Comparison of ENCODE assay signal across 8 cellular contexts in the genomic region with DNA sequence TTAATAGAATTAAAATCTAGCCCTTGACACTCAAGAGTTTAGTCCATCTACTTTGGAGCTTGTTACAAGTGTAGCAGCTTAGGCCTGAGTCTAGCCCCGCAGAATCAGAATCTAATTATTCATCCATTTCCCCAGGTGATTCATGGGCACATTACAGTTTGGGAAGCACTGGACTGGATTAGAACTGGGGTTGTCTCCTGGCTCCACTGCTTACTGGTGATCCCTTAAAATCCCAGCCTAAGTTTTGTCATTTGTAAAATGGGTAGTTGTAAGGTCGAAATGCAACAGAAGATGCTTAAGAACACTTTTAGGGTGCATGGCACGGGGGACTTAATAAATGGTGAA. TPM values are rescaled to one million over a fixed set of nuclear protein-coding genes. Genes with fewer than 3 reads are reported as not detected.
DNase-seq lines count a peak whose midpoint lies in the region; ATAC-seq and TF ChIP-seq lines count a peak whose summit lies in the region.

No MANE protein-coding gene starts in this region.

- POLR2A ChIA-PET in naive thymus-derived CD4-positive, alpha-beta T cell (lab: Charles Lee): interaction anchor here (1.0 to 4.0 kb wide), 3 partner anchors 10 to 46 kb away, joined by 3 to 24 read pairs (median 11); no protein-coding TSS in a partner anchor

- no peak for ATAC-seq in naive thymus-derived CD4-positive, alpha-beta T cell

- H3K4me3 Mint-ChIP-seq in naive thymus-derived CD4-positive, alpha-beta T cell: peak overlapping the region; percentile 79 to 96 (median 86)

- H3K36me3 ChIP-seq in naive thymus-derived CD4-positive, alpha-beta T cell (ENCODE audit: control insufficient read depth in 2 of 3, insufficient read depth in 3 of 3, low read length in 3 of 3): no peaks in the 10 kb centered on the region

- no peaks in the 10 kb centered on the region for H3K9me3 Mint-ChIP-seq in naive thymus-derived CD4-positive, alpha-beta T cell

- peaks cover 0 to 15% (median 0%) of the 10 kb centered on the region in 5 donors for H3K27me3 Mint-ChIP-seq in naive thymus-derived CD4-positive, alpha-beta T cell

- peak overlapping the region in 3 of 9 donors; percentile 46 to 69 (median 66) for H3K27ac Mint-ChIP-seq in naive thymus-derived CD4-positive, alpha-beta T cell

- intact Hi-C loops in dorsolateral prefrontal cortex (cut with DNase I): loop anchor here (5.0 to 10.0 kb wide), 3 partner anchors 89 to 204 kb away; a partner anchor contains a TSS
- intact Hi-C loops in naive thymus-derived CD4-positive, alpha-beta T cell (cut with micrococcal nuclease): loop anchor here (2.0 to 10.0 kb wide), 3 partner anchors 86 to 612 kb away; a partner anchor contains a TSS

- peaks cover 11 to 47% (median 23%) of the 10 kb centered on the region in 7 donors for H3K4me1 Mint-ChIP-seq in naive thymus-derived CD4-positive, alpha-beta T cell

- peaks cover 0 to 15% (median 0%) of the 10 kb centered on the region in 5 donors for H3K36me3 Mint-ChIP-seq in naive thymus-derived CD4-positive, alpha-beta T cell

- in situ Hi-C loops in GM13976 (cut with MboI; ENCODE audit: low sequenced_read_pairs, unreplicated experiment): loop anchor here (5.0 kb wide), 1 partner anchor 46 kb away; no protein-coding TSS in a partner anchor

- no peak for TF ChIP-seq CTCF in C4-2B (conservative IDR thresholded peaks at IDR 0.05)
- no peak for TF ChIP-seq CTCF in dorsolateral prefrontal cortex (IDR thresholded peaks at IDR 0.05 in 54 of 56, conservative IDR thresholded peaks at IDR 0.05 in 2 of 56; ENCODE audit: low read depth in 1 of 56, partially characterized antibody in 56 of 56)
- TF ChIP-seq CTCF in GM13976 (IDR thresholded peaks at IDR 0.05; ENCODE audit: borderline replicate concordance, control extremely low read depth, extremely low read depth, insufficient read depth, missing control alignments): no peak

- no peaks in the 10 kb centered on the region for H3K9me3 ChIP-seq in naive thymus-derived CD4-positive, alpha-beta T cell (ENCODE audit: control insufficient read depth in 2 of 3, low read length in 3 of 3)

- DNase-seq in NCI-H69 (lab: John Stamatoyannopoulos, UW) (peak; percentile 35), dorsolateral prefrontal cortex (no peak), OCI-M2 (lab: John Stamatoyannopoulos, UW; ENCODE audit: unreplicated experiment) (no peak), GM13976 (ENCODE audit: low spot score) (no peak), NCI-H2227 (lab: John Stamatoyannopoulos, UW; ENCODE audit: unreplicated experiment) (no peak), amygdala (lab: John Stamatoyannopoulos, UW) (no peak)
- DNase-seq in naive thymus-derived CD4-positive, alpha-beta T cell: no peak

- H3K27ac ChIP-seq in C4-2B (peak overlapping the region; percentile 95), dorsolateral prefrontal cortex (peak overlapping the region in 49 of 59 donors; percentile 6 to 96 (median 91))
- H3K27ac ChIP-seq in naive thymus-derived CD4-positive, alpha-beta T cell (ENCODE audit: low read depth, low read length): no peak overlapping the region

- CTCF ChIA-PET in naive thymus-derived CD4-positive, alpha-beta T cell (lab: Charles Lee): interaction anchor here (0.5 to 5.5 kb wide), 7 partner anchors 9 to 88 kb away, joined by 3 to 79 read pairs (median 3); a partner anchor contains a TSS

- H3K4me3 ChIP-seq in dorsolateral prefrontal cortex: peak overlapping the region in 55 of 59 donors; percentile 69 to 98 (median 86)
- no peak overlapping the region for H3K4me3 ChIP-seq in naive thymus-derived CD4-positive, alpha-beta T cell (ENCODE audit: low read length)

- peaks cover 8 to 12% of the 10 kb centered on the region in 2 donors for H3K4me1 ChIP-seq in naive thymus-derived CD4-positive, alpha-beta T cell (ENCODE audit: control insufficient read depth in 2 of 2, insufficient read depth in 2 of 2, low read length in 2 of 2)

- no peaks in the 10 kb centered on the region for H3K27me3 ChIP-seq in dorsolateral prefrontal cortex
- no peaks in the 10 kb centered on the region for H3K27me3 ChIP-seq in naive thymus-derived CD4-positive, alpha-beta T cell (ENCODE audit: control insufficient read depth in 2 of 2, insufficient read depth in 2 of 2, low read length in 2 of 2)

RNA-seq across cellular contexts. Expression of a gene that starts 1.3 kb away (rescaled TPM):
- total RNA-seq in dorsolateral prefrontal cortex: 10 to 100 TPM; 16.7 to 46.0 (median 26.4) TPM
- 10 to 100 TPM in 4 of 5 experiments, 1 to 10 TPM in 1; 9.0 to 67.4 (median 15.1) TPM for total RNA-seq in naive thymus-derived CD4-positive, alpha-beta T cell
- 1 to 10 TPM; 3.5 to 4.2 TPM for polyA plus RNA-seq in naive thymus-derived CD4-positive, alpha-beta T cell

RNA-seq across cellular contexts. Expression of a gene that starts 42.8 kb away (rescaled TPM):
- under 1 TPM in 8 of 120 experiments, not detected in 112; 0.41 to 0.86 (median 0.55) TPM for total RNA-seq in dorsolateral prefrontal cortex
- total RNA-seq in naive thymus-derived CD4-positive, alpha-beta T cell: not detected
- not detected for polyA plus RNA-seq in naive thymus-derived CD4-positive, alpha-beta T cell

RNA-seq across cellular contexts. Expression of a gene that starts 54.1 kb away (rescaled TPM):
- total RNA-seq in dorsolateral prefrontal cortex: 10 to 100 TPM; 21.6 to 49.1 (median 35.3) TPM
- 10 to 100 TPM; 25.1 to 65.6 (median 35.2) TPM for total RNA-seq in naive thymus-derived CD4-positive, alpha-beta T cell
- 100 to 1,000 TPM in 1 of 2 donors, 10 to 100 TPM in 1; 79.5 to 108 TPM for polyA plus RNA-seq in naive thymus-derived CD4-positive, alpha-beta T cell
